Comparison of ENCODE assay signal across 9 cellular contexts in genomic region chrX:78708171-78708570, GRCh38. TPM values are rescaled to one million over a fixed set of nuclear protein-coding genes. Genes with fewer than 3 reads are reported as not detected.
DNase-seq lines count a peak whose midpoint lies in the region; ATAC-seq and TF ChIP-seq lines count a peak whose summit lies in the region.
"Had no signal": no experiment of that assay in that cellular context is flagged by ENCODE, and none has a peak within 500 bp of the region (broad histone marks: within the 10 kb centered on the region; RNA-seq: fewer than 3 reads in every experiment).

No MANE protein-coding gene starts in this region.

- H3K79me2 ChIP-seq in SK-N-SH (ENCODE audit: insufficient read depth): no peaks in the 10 kb centered on the region

- H3K9me3 Mint-ChIP-seq in activated CD4-positive, alpha-beta memory T cell treated with anti-CD3 and anti-CD28 coated beads for 36 hours: no peaks in the 10 kb centered on the region

- peak overlapping the region; percentile 36; the same call in 1 of the 2 replicates for H2AFZ ChIP-seq in SK-N-SH (ENCODE audit: low read depth)

- peak; percentile 52 for TF ChIP-seq CTCF in AG09319 (IDR thresholded peaks at IDR 0.05; ENCODE audit: low read depth, low read length)
- TF ChIP-seq CTCF in SK-N-SH (IDR thresholded peaks at IDR 0.05): peak; percentile 65

- H3K27ac ChIP-seq in SK-N-SH (ENCODE audit: low read depth in 2 of 2, low read length in 1 of 2): no peak overlapping the region

- H3K4me3 ChIP-seq in H7 (ENCODE audit: insufficient read depth, low read depth, low read length): no peak overlapping the region
- no peak overlapping the region for H3K4me3 ChIP-seq in SK-N-SH (ENCODE audit: low read depth in 2 of 2, low read length in 1 of 2)

- no peak for ATAC-seq in GM21360 (IDR thresholded peaks at IDR 0.05; ENCODE audit: unreplicated experiment)

- no peaks in the 10 kb centered on the region for H3K27me3 Mint-ChIP-seq in activated CD4-positive, alpha-beta memory T cell treated with anti-CD3 and anti-CD28 coated beads for 36 hours

- H3K4me1 Mint-ChIP-seq in activated CD4-positive, alpha-beta memory T cell treated with anti-CD3 and anti-CD28 coated beads for 36 hours (ENCODE audit: low read depth): no peaks in the 10 kb centered on the region

- 2% methylated on average over 3 of the region's 3 CpGs for WGBS in SK-N-SH (ENCODE audit: low lambda C conversion rate)

- no peaks in the 10 kb centered on the region for H3K9me2 ChIP-seq in SK-N-SH

- no peaks in the 10 kb centered on the region for H3K36me3 Mint-ChIP-seq in activated CD4-positive, alpha-beta memory T cell treated with anti-CD3 and anti-CD28 coated beads for 36 hours

- CTCF ChIA-PET in SK-N-SH (lab: Yijun Ruan, JAX): interaction anchor here (0.9 to 1.3 kb wide), 2 partner anchors 19 kb away, joined by 3 read pairs; no protein-coding TSS in a partner anchor
- CTCF ChIA-PET in activated CD4-positive, alpha-beta memory T cell treated with anti-CD3 and anti-CD28 coated beads for 36 hours (lab: Charles Lee): no interaction called here

- H3K9me3 ChIP-seq in SK-N-SH: no peaks in the 10 kb centered on the region

- H3K9ac ChIP-seq in SK-N-SH: no peak overlapping the region

- TF ChIP-seq RAD21 in SK-N-SH (IDR thresholded peaks at IDR 0.05; ENCODE audit: low read length): peak; percentile 44

- H3K4me1 ChIP-seq in SK-N-SH (ENCODE audit: control insufficient read depth in 1 of 2, insufficient read depth in 2 of 2, low read depth in 1 of 2, low read length in 1 of 2): no peaks in the 10 kb centered on the region

- H3K27me3 ChIP-seq in H7 (ENCODE audit: control insufficient read depth, insufficient read depth, low read length) (no peaks in the 10 kb centered on the region), SK-N-SH (ENCODE audit: insufficient read depth) (no peaks in the 10 kb centered on the region)

- H4K20me1 ChIP-seq in SK-N-SH (ENCODE audit: insufficient read depth): no peaks in the 10 kb centered on the region

- POLR2A ChIA-PET in SK-N-SH (lab: Yijun Ruan, JAX): no interaction called here
- POLR2A ChIA-PET in activated CD4-positive, alpha-beta memory T cell treated with anti-CD3 and anti-CD28 coated beads for 36 hours (lab: Charles Lee): no interaction called here

- H3K4me3 Mint-ChIP-seq in activated CD4-positive, alpha-beta memory T cell treated with anti-CD3 and anti-CD28 coated beads for 36 hours: no peak overlapping the region

- no peak overlapping the region for H3K4me2 ChIP-seq in SK-N-SH

- no peak for TF ChIP-seq EP300 in SK-N-SH (IDR thresholded peaks at IDR 0.05; ENCODE audit: borderline replicate concordance in 1 of 2, low read depth in 1 of 2, low read length in 1 of 2)

- DNase-seq in AG09319 (ENCODE audit: extremely low read depth, low read depth) (no peak), H7 (peak; percentile 11), SK-N-SH (peak; percentile 1), iPS DF 4.7 (ENCODE audit: extremely low read depth, low spot score) (peak; percentile 1), midbrain (lab: John Stamatoyannopoulos, UW) (no peak)
- no peak for DNase-seq in activated naive CD4-positive, alpha-beta T cell (lab: John Stamatoyannopoulos, UW)
- DNase-seq in activated CD4-positive, alpha-beta memory T cell treated with anti-CD3 and anti-CD28 coated beads for 36 hours: no peak

- H3K36me3 ChIP-seq in H7 (replicated peaks; ENCODE audit: control insufficient read depth, insufficient read depth, low read length): no peaks in the 10 kb centered on the region
- no peaks in the 10 kb centered on the region for H3K36me3 ChIP-seq in SK-N-SH (replicated peaks in 1 of 2; ENCODE audit: control insufficient read depth in 1 of 2, insufficient read depth in 2 of 2, low read length in 1 of 2)

- no peaks in the 10 kb centered on the region for H3F3A ChIP-seq in SK-N-SH (replicated peaks; ENCODE audit: insufficient read depth)

- intact Hi-C loops in activated CD4-positive, alpha-beta memory T cell treated with anti-CD3 and anti-CD28 coated beads for 36 hours (cut with micrococcal nuclease): loop anchor here (10.0 kb wide), 1 partner anchor 153 kb away; no protein-coding TSS in a partner anchor

- no peak overlapping the region for H3K27ac Mint-ChIP-seq in activated CD4-positive, alpha-beta memory T cell treated with anti-CD3 and anti-CD28 coated beads for 36 hours

TF ChIP-seq in SK-N-SH, 30 proteins besides CTCF, POLR2A, EP300 and RAD21:
- no peak for TF ChIP-seq TEAD4 (IDR thresholded peaks at IDR 0.05; ENCODE audit: borderline replicate concordance, insufficient read depth)
- no peak for TF ChIP-seq POLR2AphosphoS5 (IDR thresholded peaks at IDR 0.05; ENCODE audit: low read depth, low read length)
- peak; percentile 46 for TF ChIP-seq SMC3 (IDR thresholded peaks at IDR 0.05; ENCODE audit: low read depth, low read length)

RNA-seq across cellular contexts. Expression of gene LPAR4, which starts 39.3 kb away (rescaled TPM):
- total RNA-seq in H7 (2014; rRNA removed; shearing (Covaris generic)): 2.9 and 3.3 TPM in 2 replicates
- not detected in 2 replicates for polyA plus RNA-seq in SK-N-SH (2012; rRNA removed)
- polyA plus RNA-seq in SK-N-SH (2012; cell fraction: cytosol; rRNA removed): 0.01 TPM in 1 of 2 replicates, not detected in the other
- polyA plus RNA-seq in SK-N-SH (2012; cell fraction: nucleus; rRNA removed): 0.02 and 0.04 TPM in 2 replicates
- not detected for total RNA-seq in activated CD4-positive, alpha-beta memory T cell treated with anti-CD3 and anti-CD28 coated beads for 36 hours
- total RNA-seq: T-helper 1 cell treated with Interleukin-12 subunit alpha and Interleukin-12 subunit beta and Interleukin-4 antibody, amounts not matched to agents 30 ng/mL and 1 ng/mL, for 36 hours had no signal

RNA-seq across cellular contexts. Expression of gene RTL3, which starts 49.0 kb away (rescaled TPM):
- total RNA-seq in H7 (2014; rRNA removed; shearing (Covaris generic)): not detected in 2 replicates
- 0.64 and 0.80 TPM in 2 replicates for polyA plus RNA-seq in SK-N-SH (2012; rRNA removed)
- polyA plus RNA-seq in SK-N-SH (2012; cell fraction: cytosol; rRNA removed): 0.58 and 0.64 TPM in 2 replicates
- 0.46 and 0.49 TPM in 2 replicates for polyA plus RNA-seq in SK-N-SH (2012; cell fraction: nucleus; rRNA removed)
- total RNA-seq in activated CD4-positive, alpha-beta memory T cell treated with anti-CD3 and anti-CD28 coated beads for 36 hours: not detected
- total RNA-seq: T-helper 1 cell treated with Interleukin-12 subunit alpha and Interleukin-12 subunit beta and Interleukin-4 antibody, amounts not matched to agents 30 ng/mL and 1 ng/mL, for 36 hours had no signal

Comparison
In these comparisons a context has a peak if more than half of its experiments do, and no peak if none do; other contexts are left out.
1. DNase-seq: peak in H7 (single experiment), SK-N-SH (single experiment) and iPS DF 4.7 (single experiment); none in AG09319 (single experiment), activated naive CD4-positive, alpha-beta T cell (0 of 4), midbrain (single experiment) and activated CD4-positive, alpha-beta memory T cell treated with anti-CD3 and anti-CD28 coated beads for 36 hours (single experiment).